In genomic region chr14:73759714-73760597, GRCh38 we compare ENCODE assay signal across 8 cellular contexts. TPM values are rescaled to one million over a fixed set of nuclear protein-coding genes. Genes with fewer than 3 reads are reported as not detected.
DNase-seq lines count a peak whose midpoint lies in the region; ATAC-seq, FAIRE-seq and TF ChIP-seq lines count a peak whose summit lies in the region.

No MANE protein-coding gene starts in this region.

- POLR2A ChIA-PET in WTC11 (lab: Charles Lee), result interaction anchor here (0.7 to 2.9 kb wide), 11 partner anchors 12 to 584 kb away, joined by 3 to 12 read pairs (median 5); partner anchors contain the start of genes PTGR2 and ZNF410

- H3K4me1 Mint-ChIP-seq in WTC11, result peaks cover 61% of the 10 kb centered on the region

- H3K4me3 ChIP-seq in AG10803 (ENCODE audit: low read length) (peak overlapping the region; percentile 89), bronchial epithelial cell (ENCODE audit: low read depth, low read length) (peak overlapping the region; percentile 72)

- no peaks in the 10 kb centered on the region for H3K36me3 Mint-ChIP-seq in WTC11

- no peak for FAIRE-seq in bronchial epithelial cell (lab: Jason Lieb, UNC)

- no peaks in the 10 kb centered on the region for H3K9me3 Mint-ChIP-seq in WTC11

- H3K27me3 ChIP-seq in bronchial epithelial cell (ENCODE audit: control insufficient read depth, insufficient read depth, low read length), result no peaks in the 10 kb centered on the region

- H3K36me3 ChIP-seq in bronchial epithelial cell (ENCODE audit: control insufficient read depth, insufficient read depth, low read length), result no peaks in the 10 kb centered on the region

- CTCF ChIA-PET in WTC11 (lab: Charles Lee), result interaction anchor here (0.5 to 3.7 kb wide), 19 partner anchors 8 to 127 kb away, joined by 3 to 128 read pairs (median 9); partner anchors contain the start of gene ZNF410

- peaks cover 29% of the 10 kb centered on the region for H3K27me3 Mint-ChIP-seq in WTC11 (ENCODE audit: low read depth)

- peak; percentile 99 for DNase-seq in AG10803 (ENCODE audit: low read depth)
- DNase-seq in NCI-H2227 treated with DMSO at 0.1 percent for 48 hours (lab: John Stamatoyannopoulos, UW), result peak; percentile 87
- DNase-seq in WTC11 (ENCODE audit: low spot score), result peak; percentile 95
- DNase-seq in bronchial epithelial cell (ENCODE audit: low read depth), result peak; percentile 97
- peak; percentile 81 for DNase-seq in inferior parietal cortex (ENCODE audit: extremely low spot score)
- DNase-seq in smooth muscle cell of the brain vasculature (ENCODE audit: low read depth, low spot score), result peak; percentile 96

- TF ChIP-seq CTCF in AG10803 (conservative IDR thresholded peaks at IDR 0.05; ENCODE audit: low read length) (0 out of 2 replicates have a peak, but pooled peaks have one; percentile 1), WTC11 (IDR thresholded peaks at IDR 0.05) (no peak), bronchial epithelial cell (IDR thresholded peaks at IDR 0.05; ENCODE audit: insufficient read depth, low read length, severe bottlenecking) (no peak)

- ATAC-seq in GM19023 (IDR thresholded peaks at IDR 0.05; ENCODE audit: unreplicated experiment) (peak; percentile 61), HG03175 (IDR thresholded peaks at IDR 0.05; ENCODE audit: unreplicated experiment) (peak; percentile 60), WTC11 (peak; percentile 89)

- H3K4me3 Mint-ChIP-seq in WTC11, result peak overlapping the region; percentile 79

- peak overlapping the region; percentile 96 for H3K27ac Mint-ChIP-seq in WTC11

TF ChIP-seq in WTC11, 78 proteins besides CTCF, POLR2A, EP300 and RAD21 (continues in another document):
- TF ChIP-seq GRHL2 (CRISPR knock-in tag; IDR thresholded peaks at IDR 0.05; ENCODE audit: insufficient replicate concordance, severe bottlenecking) (no peak), ZNF281 (CRISPR knock-in tag; IDR thresholded peaks at IDR 0.05) (no peak), HMGA2 (CRISPR knock-in tag; IDR thresholded peaks at IDR 0.05) (no peak), RORB (CRISPR knock-in tag; IDR thresholded peaks at IDR 0.05) (no peak), ZNF423 (CRISPR knock-in tag; IDR thresholded peaks at IDR 0.05) (no peak), FOXJ3 (CRISPR knock-in tag; IDR thresholded peaks at IDR 0.05; ENCODE audit: borderline replicate concordance) (no peak), FOXP1 (CRISPR knock-in tag; IDR thresholded peaks at IDR 0.05; ENCODE audit: borderline replicate concordance) (peak; percentile 66; the same call in 1 of the 2 replicates), ETV6 (CRISPR knock-in tag; IDR thresholded peaks at IDR 0.05) (peak; percentile 82), ESRRA (CRISPR knock-in tag; IDR thresholded peaks at IDR 0.05; ENCODE audit: borderline replicate concordance) (no peak), ZBTB21 (CRISPR knock-in tag; IDR thresholded peaks at IDR 0.05; ENCODE audit: borderline replicate concordance) (peak; percentile 73; the same call in 1 of the 2 replicates), FOXP4 (CRISPR knock-in tag; IDR thresholded peaks at IDR 0.05) (peak; percentile 76), ZNF138 (CRISPR knock-in tag; conservative IDR thresholded peaks at IDR 0.05) (no peak), ZBTB43 (CRISPR knock-in tag; IDR thresholded peaks at IDR 0.05) (no peak), TEAD1 (CRISPR knock-in tag; IDR thresholded peaks at IDR 0.05) (no peak), SP1 (CRISPR knock-in tag; conservative IDR thresholded peaks at IDR 0.05) (peak; percentile 63), HMGXB4 (CRISPR knock-in tag; IDR thresholded peaks at IDR 0.05) (peak; percentile 79), CREB1 (CRISPR knock-in tag; IDR thresholded peaks at IDR 0.05) (no peak), E2F5 (CRISPR knock-in tag; IDR thresholded peaks at IDR 0.05) (peak; percentile 59; the same call in 1 of the 2 replicates), ZNF121 (CRISPR knock-in tag; IDR thresholded peaks at IDR 0.05) (peak; percentile 87)
- TF ChIP-seq, protein P1, sequence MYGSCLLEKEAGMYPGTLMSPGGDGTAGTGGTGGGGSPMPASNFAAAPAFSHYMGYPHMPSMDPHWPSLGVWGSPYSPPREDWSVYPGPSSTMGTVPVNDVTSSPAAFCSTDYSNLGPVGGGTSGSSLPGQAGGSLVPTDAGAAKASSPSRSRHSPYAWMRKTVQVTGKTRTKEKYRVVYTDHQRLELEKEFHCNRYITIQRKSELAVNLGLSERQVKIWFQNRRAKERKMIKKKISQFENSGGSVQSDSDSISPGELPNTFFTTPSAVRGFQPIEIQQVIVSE (CRISPR knock-in tag; IDR thresholded peaks at IDR 0.05; ENCODE audit: borderline replicate concordance), result no peak
- TF ChIP-seq, protein P2, sequence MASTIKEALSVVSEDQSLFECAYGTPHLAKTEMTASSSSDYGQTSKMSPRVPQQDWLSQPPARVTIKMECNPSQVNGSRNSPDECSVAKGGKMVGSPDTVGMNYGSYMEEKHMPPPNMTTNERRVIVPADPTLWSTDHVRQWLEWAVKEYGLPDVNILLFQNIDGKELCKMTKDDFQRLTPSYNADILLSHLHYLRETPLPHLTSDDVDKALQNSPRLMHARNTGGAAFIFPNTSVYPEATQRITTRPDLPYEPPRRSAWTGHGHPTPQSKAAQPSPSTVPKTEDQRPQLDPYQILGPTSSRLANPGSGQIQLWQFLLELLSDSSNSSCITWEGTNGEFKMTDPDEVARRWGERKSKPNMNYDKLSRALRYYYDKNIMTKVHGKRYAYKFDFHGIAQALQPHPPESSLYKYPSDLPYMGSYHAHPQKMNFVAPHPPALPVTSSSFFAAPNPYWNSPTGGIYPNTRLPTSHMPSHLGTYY (CRISPR knock-in tag; IDR thresholded peaks at IDR 0.05), result no peak

RNA-seq across cellular contexts. Expression of gene PNMA1, which starts 45.8 kb away (rescaled TPM):
- total RNA-seq in WTC11 (2021), result 46.0 to 50.2 TPM (median 49.6 TPM) in 3 replicates
- 10.5 and 13.1 TPM in 2 replicates for total RNA-seq in bronchial epithelial cell

Comparison
In these comparisons a context has a peak if more than half of its experiments do, and no peak if none do; other contexts are left out.
1. Peak in every context shown above with its lines: DNase-seq, ATAC-seq and H3K4me3 ChIP-seq.